In the genomic region with DNA sequence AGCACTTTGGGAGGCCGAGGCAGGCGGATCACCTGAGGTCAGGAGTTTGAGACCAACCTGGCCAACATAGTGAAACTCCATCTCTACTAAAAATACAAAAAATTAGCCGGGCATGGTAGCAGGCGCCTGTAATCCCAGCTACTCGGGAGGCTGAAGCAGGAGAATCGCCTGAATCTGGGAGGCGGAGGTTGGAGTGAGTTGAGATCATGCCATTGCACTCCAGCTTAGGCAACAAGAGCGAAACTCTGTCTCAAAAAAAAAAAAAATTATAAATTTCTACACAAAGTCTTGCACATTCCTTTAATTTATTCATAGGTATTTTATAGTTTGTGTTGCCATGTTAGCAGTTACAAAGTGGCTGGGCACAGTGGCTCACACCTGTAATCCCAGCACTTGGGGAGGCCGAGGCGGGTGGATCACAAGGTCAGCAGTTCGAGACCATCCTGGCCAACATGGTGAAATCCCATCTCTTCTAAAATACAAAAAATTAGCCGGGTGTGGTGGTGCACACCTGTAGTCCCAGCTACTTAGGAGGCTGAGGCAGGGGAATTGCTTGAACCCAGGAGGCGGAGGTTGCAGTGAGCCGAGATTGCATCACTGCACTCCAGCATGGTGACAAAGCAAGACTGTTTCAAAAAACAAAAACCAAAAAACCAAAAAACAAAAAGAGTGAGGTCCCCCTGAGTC, we compare ENCODE assay signal across 1 cellular context.
TF ChIP-seq lines count a peak whose summit lies in the region.

No MANE protein-coding gene starts in this region.

TF ChIP-seq in HCT116, 20 proteins besides CTCF, POLR2A, EP300 and RAD21:
- TF ChIP-seq POLR2AphosphoS5 (IDR thresholded peaks at IDR 0.05; ENCODE audit: low read depth, low read length), result 0 out of 2 replicates have a peak, but pooled peaks have one; percentile 19
